1 cellular context compared by ENCODE assay signal in the genomic region with DNA sequence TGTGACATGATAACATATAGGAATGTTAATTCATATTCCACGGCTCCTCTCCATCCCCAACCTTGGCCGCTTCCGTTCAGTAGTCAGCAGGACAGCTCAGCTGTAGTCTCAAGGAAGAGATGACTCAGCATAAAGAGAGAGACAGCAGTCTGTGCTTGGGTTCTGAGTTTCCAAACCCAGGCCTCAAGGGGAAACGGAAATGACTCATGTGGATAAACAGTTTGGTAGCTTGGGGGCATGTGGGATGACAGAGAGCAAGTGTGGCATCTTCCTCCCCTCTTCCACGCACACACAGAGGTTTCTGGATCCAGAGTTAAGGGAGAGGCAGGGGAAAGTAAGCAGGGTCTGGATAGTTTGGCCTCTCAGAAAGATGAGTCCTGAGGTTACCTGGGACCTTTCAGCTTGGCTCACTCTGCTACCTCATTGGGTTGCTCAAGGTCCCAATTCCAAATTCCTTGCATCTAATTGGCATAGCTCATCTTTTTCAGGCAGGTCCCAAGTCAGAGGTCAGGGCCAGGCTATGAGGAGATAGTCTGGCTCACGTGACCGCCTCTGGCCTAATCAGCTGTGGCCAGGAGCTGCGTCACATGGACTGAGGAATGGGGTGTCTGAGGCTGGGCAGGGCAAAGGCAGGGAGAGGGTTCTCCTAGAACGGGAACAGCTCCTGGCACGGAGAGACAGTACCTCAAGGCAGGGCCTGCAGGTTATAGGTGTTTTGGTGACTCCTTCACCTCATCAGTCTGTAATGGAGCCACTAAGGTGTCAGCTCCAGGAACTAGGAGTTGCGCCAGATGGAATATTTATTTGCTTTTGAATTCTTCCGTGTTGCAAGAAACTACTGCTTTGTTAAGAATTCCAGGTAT.
TF ChIP-seq lines count a peak whose summit lies in the region.

No MANE protein-coding gene starts in this region.

TF ChIP-seq in HEK293, 187 proteins besides CTCF, POLR2A, EP300 and RAD21 (continued from another document and continues in another):
- TF ChIP-seq KLF10 (tag by site-specific recombination; IDR thresholded peaks at IDR 0.05) (peak; percentile 43; the same call in 1 of the 2 replicates), TSHZ1 (tag by site-specific recombination; IDR thresholded peaks at IDR 0.05; ENCODE audit: borderline replicate concordance) (peak; percentile 56; the same call in 1 of the 2 replicates), ZNF585B (tag by site-specific recombination; IDR thresholded peaks at IDR 0.05) (no peak), ZNF221 (tag by site-specific recombination; IDR thresholded peaks at IDR 0.05; ENCODE audit: borderline replicate concordance) (no peak), ZNF768 (tag by site-specific recombination; IDR thresholded peaks at IDR 0.05) (no peak), ZNF112 (tag by site-specific recombination; IDR thresholded peaks at IDR 0.05) (no peak), ZNF785 (tag by site-specific recombination; IDR thresholded peaks at IDR 0.05) (no peak), KLF16 (tag by site-specific recombination; IDR thresholded peaks at IDR 0.05) (no peak), GFI1B (tag by site-specific recombination; IDR thresholded peaks at IDR 0.05) (no peak), KLF8 (tag by site-specific recombination; IDR thresholded peaks at IDR 0.05) (no peak), ZNF544 (tag by site-specific recombination; IDR thresholded peaks at IDR 0.05) (no peak), ZNF548 (tag by site-specific recombination; IDR thresholded peaks at IDR 0.05) (no peak), ZNF274 (IDR thresholded peaks at IDR 0.05; ENCODE audit: low read length) (no peak), ZNF274 (tag by site-specific recombination; IDR thresholded peaks at IDR 0.05; ENCODE audit: borderline replicate concordance) (no peak), WT1 (tag by site-specific recombination; IDR thresholded peaks at IDR 0.05) (peak; percentile 70), ZNF366 (tag by site-specific recombination; conservative IDR thresholded peaks at IDR 0.05) (peak; percentile 89), ZNF792 (tag by site-specific recombination; IDR thresholded peaks at IDR 0.05) (no peak), ZBTB8A (tag by site-specific recombination; IDR thresholded peaks at IDR 0.05) (peak; percentile 58), ZNF560 (tag by site-specific recombination; IDR thresholded peaks at IDR 0.05; ENCODE audit: borderline replicate concordance) (no peak), AEBP2 (tag by site-specific recombination; IDR thresholded peaks at IDR 0.05; ENCODE audit: borderline replicate concordance) (no peak), ZFP41 (tag by site-specific recombination; IDR thresholded peaks at IDR 0.05; ENCODE audit: borderline replicate concordance) (no peak), SP3 (tag by site-specific recombination; IDR thresholded peaks at IDR 0.05) (no peak), ZNF514 (tag by site-specific recombination; IDR thresholded peaks at IDR 0.05) (no peak), ZNF664 (tag by site-specific recombination; IDR thresholded peaks at IDR 0.05) (no peak), ZFP37 (tag by site-specific recombination; IDR thresholded peaks at IDR 0.05) (no peak), ZNF121 (tag by site-specific recombination; IDR thresholded peaks at IDR 0.05) (no peak), ZNF202 (tag by site-specific recombination; IDR thresholded peaks at IDR 0.05; ENCODE audit: borderline replicate concordance) (no peak), GLIS1 (tag by site-specific recombination; IDR thresholded peaks at IDR 0.05) (0 out of 2 replicates have a peak, but pooled peaks have one; percentile 15), ZNF510 (tag by site-specific recombination; IDR thresholded peaks at IDR 0.05; ENCODE audit: insufficient replicate concordance) (no peak), ZNF580 (tag by site-specific recombination; IDR thresholded peaks at IDR 0.05) (no peak), ZNF292 (tag by site-specific recombination; IDR thresholded peaks at IDR 0.05; ENCODE audit: borderline replicate concordance, low read depth) (no peak), ZNF19 (tag by site-specific recombination; IDR thresholded peaks at IDR 0.05; ENCODE audit: low read depth) (no peak), ZNF791 (tag by site-specific recombination; IDR thresholded peaks at IDR 0.05) (no peak), ZNF600 (tag by site-specific recombination; IDR thresholded peaks at IDR 0.05) (peak; percentile 71), ZNF354C (tag by site-specific recombination; IDR thresholded peaks at IDR 0.05; ENCODE audit: borderline replicate concordance, low read depth) (no peak), KLF1 (tag by site-specific recombination; IDR thresholded peaks at IDR 0.05) (no peak), ZNF837 (tag by site-specific recombination; IDR thresholded peaks at IDR 0.05) (no peak), SCRT2 (tag by site-specific recombination; IDR thresholded peaks at IDR 0.05) (no peak), SETDB1 (IDR thresholded peaks at IDR 0.05; ENCODE audit: insufficient read length, low read length) (no peak), ZBTB10 (tag by site-specific recombination; IDR thresholded peaks at IDR 0.05) (peak; percentile 54), ZNF76 (tag by site-specific recombination; IDR thresholded peaks at IDR 0.05; ENCODE audit: borderline replicate concordance, low read depth) (no peak), ZNF626 (tag by site-specific recombination; IDR thresholded peaks at IDR 0.05) (no peak), ZNF529 (tag by site-specific recombination; IDR thresholded peaks at IDR 0.05; ENCODE audit: insufficient replicate concordance) (no peak), SCRT1 (tag by site-specific recombination; IDR thresholded peaks at IDR 0.05; ENCODE audit: borderline replicate concordance) (no peak)
- TF ChIP-seq, protein P1, sequence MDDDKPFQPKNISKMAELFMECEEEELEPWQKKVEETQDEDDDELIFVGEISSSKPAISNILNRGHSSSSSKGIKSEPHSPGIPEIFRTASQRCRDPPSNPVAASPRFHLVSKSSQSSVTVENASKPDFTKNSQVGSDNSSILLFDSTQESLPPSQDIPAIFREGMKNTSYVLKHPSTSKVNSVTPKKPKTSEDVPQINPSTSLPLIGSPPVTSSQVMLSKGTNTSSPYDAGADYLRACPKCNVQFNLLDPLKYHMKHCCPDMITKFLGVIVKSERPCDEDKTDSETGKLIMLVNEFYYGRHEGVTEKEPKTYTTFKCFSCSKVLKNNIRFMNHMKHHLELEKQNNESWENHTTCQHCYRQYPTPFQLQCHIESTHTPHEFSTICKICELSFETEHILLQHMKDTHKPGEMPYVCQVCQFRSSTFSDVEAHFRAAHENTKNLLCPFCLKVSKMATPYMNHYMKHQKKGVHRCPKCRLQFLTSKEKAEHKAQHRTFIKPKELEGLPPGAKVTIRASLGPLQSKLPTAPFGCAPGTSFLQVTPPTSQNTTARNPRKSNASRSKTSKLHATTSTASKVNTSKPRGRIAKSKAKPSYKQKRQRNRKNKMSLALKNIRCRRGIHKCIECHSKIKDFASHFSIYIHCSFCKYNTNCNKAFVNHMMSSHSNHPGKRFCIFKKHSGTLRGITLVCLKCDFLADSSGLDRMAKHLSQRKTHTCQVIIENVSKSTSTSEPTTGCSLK (tag by site-specific recombination; IDR thresholded peaks at IDR 0.05) = no peak
- TF ChIP-seq, protein P2, sequence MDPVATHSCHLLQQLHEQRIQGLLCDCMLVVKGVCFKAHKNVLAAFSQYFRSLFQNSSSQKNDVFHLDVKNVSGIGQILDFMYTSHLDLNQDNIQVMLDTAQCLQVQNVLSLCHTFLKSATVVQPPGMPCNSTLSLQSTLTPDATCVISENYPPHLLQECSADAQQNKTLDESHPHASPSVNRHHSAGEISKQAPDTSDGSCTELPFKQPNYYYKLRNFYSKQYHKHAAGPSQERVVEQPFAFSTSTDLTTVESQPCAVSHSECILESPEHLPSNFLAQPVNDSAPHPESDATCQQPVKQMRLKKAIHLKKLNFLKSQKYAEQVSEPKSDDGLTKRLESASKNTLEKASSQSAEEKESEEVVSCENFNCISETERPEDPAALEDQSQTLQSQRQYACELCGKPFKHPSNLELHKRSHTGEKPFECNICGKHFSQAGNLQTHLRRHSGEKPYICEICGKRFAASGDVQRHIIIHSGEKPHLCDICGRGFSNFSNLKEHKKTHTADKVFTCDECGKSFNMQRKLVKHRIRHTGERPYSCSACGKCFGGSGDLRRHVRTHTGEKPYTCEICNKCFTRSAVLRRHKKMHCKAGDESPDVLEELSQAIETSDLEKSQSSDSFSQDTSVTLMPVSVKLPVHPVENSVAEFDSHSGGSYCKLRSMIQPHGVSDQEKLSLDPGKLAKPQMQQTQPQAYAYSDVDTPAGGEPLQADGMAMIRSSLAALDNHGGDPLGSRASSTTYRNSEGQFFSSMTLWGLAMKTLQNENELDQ (tag by site-specific recombination; IDR thresholded peaks at IDR 0.05; ENCODE audit: low read depth) = no peak
- TF ChIP-seq, protein P3, sequence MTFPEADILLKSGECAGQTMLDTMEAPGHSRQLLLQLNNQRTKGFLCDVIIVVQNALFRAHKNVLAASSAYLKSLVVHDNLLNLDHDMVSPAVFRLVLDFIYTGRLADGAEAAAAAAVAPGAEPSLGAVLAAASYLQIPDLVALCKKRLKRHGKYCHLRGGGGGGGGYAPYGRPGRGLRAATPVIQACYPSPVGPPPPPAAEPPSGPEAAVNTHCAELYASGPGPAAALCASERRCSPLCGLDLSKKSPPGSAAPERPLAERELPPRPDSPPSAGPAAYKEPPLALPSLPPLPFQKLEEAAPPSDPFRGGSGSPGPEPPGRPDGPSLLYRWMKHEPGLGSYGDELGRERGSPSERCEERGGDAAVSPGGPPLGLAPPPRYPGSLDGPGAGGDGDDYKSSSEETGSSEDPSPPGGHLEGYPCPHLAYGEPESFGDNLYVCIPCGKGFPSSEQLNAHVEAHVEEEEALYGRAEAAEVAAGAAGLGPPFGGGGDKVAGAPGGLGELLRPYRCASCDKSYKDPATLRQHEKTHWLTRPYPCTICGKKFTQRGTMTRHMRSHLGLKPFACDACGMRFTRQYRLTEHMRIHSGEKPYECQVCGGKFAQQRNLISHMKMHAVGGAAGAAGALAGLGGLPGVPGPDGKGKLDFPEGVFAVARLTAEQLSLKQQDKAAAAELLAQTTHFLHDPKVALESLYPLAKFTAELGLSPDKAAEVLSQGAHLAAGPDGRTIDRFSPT (tag by site-specific recombination; IDR thresholded peaks at IDR 0.05) = peak; percentile 82
- TF ChIP-seq, protein P4, sequence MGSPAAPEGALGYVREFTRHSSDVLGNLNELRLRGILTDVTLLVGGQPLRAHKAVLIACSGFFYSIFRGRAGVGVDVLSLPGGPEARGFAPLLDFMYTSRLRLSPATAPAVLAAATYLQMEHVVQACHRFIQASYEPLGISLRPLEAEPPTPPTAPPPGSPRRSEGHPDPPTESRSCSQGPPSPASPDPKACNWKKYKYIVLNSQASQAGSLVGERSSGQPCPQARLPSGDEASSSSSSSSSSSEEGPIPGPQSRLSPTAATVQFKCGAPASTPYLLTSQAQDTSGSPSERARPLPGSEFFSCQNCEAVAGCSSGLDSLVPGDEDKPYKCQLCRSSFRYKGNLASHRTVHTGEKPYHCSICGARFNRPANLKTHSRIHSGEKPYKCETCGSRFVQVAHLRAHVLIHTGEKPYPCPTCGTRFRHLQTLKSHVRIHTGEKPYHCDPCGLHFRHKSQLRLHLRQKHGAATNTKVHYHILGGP (tag by site-specific recombination; IDR thresholded peaks at IDR 0.05) = no peak
